Comparison of ENCODE assay signal across 1 cellular context in the genomic region with DNA sequence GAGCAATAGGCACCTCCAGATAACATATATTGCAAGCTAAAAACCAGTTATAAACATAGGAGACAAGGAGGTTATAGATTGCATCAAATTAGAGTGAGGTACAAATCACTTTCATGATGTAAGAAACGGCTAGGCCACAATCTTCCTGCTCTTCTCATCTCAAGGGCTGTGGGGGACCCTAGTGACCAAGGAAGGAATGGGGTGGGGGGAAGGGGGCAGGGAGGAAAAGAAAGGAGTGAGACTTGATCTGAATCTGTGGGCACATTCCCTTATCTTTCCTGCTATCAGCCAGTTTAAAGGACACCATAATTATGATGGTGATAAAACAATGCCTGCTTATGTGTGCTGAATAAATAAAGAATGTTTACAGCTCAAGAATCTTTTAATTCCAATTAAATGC.
A peak's percentile ranks its signal among the peaks of the same experiment; 100 is the strongest.
TF ChIP-seq lines count a peak whose summit lies in the region.

No MANE protein-coding gene starts in this region.

TF ChIP-seq in HepG2, 621 proteins besides CTCF, POLR2A, EP300 and RAD21:
- TF ChIP-seq HNRNPK (IDR thresholded peaks at IDR 0.05; ENCODE audit: low read depth, low read length, poor library complexity, severe bottlenecking), result peak; percentile 71
- TF ChIP-seq, protein P1, sequence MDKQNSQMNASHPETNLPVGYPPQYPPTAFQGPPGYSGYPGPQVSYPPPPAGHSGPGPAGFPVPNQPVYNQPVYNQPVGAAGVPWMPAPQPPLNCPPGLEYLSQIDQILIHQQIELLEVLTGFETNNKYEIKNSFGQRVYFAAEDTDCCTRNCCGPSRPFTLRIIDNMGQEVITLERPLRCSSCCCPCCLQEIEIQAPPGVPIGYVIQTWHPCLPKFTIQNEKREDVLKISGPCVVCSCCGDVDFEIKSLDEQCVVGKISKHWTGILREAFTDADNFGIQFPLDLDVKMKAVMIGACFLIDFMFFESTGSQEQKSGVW (CRISPR knock-in tag; IDR thresholded peaks at IDR 0.05; ENCODE audit: borderline replicate concordance), result no peak
